In the genomic region with DNA sequence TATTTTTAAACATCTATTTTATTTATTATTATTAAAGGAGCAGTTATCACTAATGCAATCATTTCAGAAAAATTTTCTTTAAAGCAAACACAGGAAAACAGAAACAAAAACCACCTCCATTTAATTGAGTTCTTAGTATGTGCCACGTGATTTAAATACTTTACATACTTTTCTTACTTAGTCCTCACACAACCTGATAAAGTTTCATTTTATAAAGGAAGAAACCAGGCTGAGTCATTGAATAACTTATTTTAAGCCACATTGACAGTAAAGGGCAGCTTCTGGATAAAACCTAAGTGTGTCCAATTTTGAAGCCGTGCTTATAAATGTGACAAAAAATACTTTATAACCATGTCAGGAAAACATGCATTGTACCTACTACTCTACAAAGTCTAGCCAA, we compare ENCODE assay signal across 15 cellular contexts. TPM values are rescaled to one million over a fixed set of nuclear protein-coding genes. Genes with fewer than 3 reads are reported as not detected.
DNase-seq lines count a peak whose midpoint lies in the region; ATAC-seq and TF ChIP-seq lines count a peak whose summit lies in the region.
"Had no signal": no experiment of that assay in that cellular context is flagged by ENCODE, and none has a peak within 500 bp of the region (broad histone marks: within the 10 kb centered on the region; RNA-seq: fewer than 3 reads in every experiment).

No MANE protein-coding gene starts in this region.

- DNase-seq in activated CD4-positive, CD25-positive, alpha-beta regulatory T cell treated with anti-CD3 and anti-CD28 coated beads, Interleukin-2, amount 50 U/mL, for 72 hours: no peak
- DNase-seq in T1000 (lab: John Stamatoyannopoulos, UW) (peak; percentile 78), fibroblast of peridontal ligament (ENCODE audit: extremely low read depth) (peak; percentile 68), smooth muscle cell (lab: John Stamatoyannopoulos, UW; ENCODE audit: unreplicated experiment) (no peak), mesenteric fat pad (ENCODE audit: low spot score) (no peak)
- no peak for DNase-seq in effector CD4-positive, alpha-beta T cell
- DNase-seq: activated naive CD4-positive, alpha-beta T cell treated with anti-CD3 and anti-CD28 coated beads, Interleukin-2, amount 50 U/mL, for 16 hours; left cardiac atrium; NCI-H1092; NCI-H446 treated with DMSO at 0.1 percent for 48 hours had no signal

- H2AFZ ChIP-seq in smooth muscle cell (ENCODE audit: low read depth): no peak overlapping the region

- H3K4me3 ChIP-seq in smooth muscle cell: no peak overlapping the region
- H3K4me3 ChIP-seq: skin epidermis, tibial nerve had no signal

- 27% methylated on average over 2 of the region's 2 CpGs for WGBS in smooth muscle cell (ENCODE audit: low lambda C conversion rate)

- H3K9me3 ChIP-seq in smooth muscle cell (replicated peaks; ENCODE audit: low read depth): no peaks in the 10 kb centered on the region
- H3K9me3 ChIP-seq: tibial nerve had no signal

- H3K27me3 ChIP-seq in smooth muscle cell (ENCODE audit: low read depth): no peaks in the 10 kb centered on the region
- H3K27me3 ChIP-seq: tibial nerve had no signal

- no peak for TF ChIP-seq CTCF in smooth muscle cell (IDR thresholded peaks at IDR 0.05; ENCODE audit: borderline replicate concordance, insufficient read depth, poor library complexity, severe bottlenecking)

- H3K9ac ChIP-seq in smooth muscle cell (ENCODE audit: low read depth): no peak overlapping the region

- H3K4me2 ChIP-seq in smooth muscle cell: peak overlapping the region; percentile 42

- H3K27ac ChIP-seq in smooth muscle cell (ENCODE audit: low read depth): peak overlapping the region; percentile 54
- H3K27ac ChIP-seq: 22Rv1, skin epidermis, tibial nerve had no signal

- ATAC-seq in activated CD4-positive, CD25-positive, alpha-beta regulatory T cell treated with anti-CD3 and anti-CD28 coated beads, Interleukin-2, amount 50 U/mL, for 24 hours: peak; percentile 39 to 68
- no peak for ATAC-seq in HG02840 (IDR thresholded peaks at IDR 0.05; ENCODE audit: low FRiP score, unreplicated experiment)

- H3K4me1 ChIP-seq in smooth muscle cell (ENCODE audit: low read depth): no peaks in the 10 kb centered on the region
- H3K4me1 ChIP-seq: tibial nerve had no signal

- H4K20me1 ChIP-seq in smooth muscle cell (ENCODE audit: low read depth): no peaks in the 10 kb centered on the region

- no peaks in the 10 kb centered on the region for H3K79me2 ChIP-seq in smooth muscle cell (ENCODE audit: low read depth)

- H3K36me3 ChIP-seq in smooth muscle cell (ENCODE audit: low read depth): no peaks in the 10 kb centered on the region
- H3K36me3 ChIP-seq: tibial nerve had no signal

- H3F3A ChIP-seq in smooth muscle cell (ENCODE audit: low read depth): no peaks in the 10 kb centered on the region

RNA-seq across cellular contexts. Expression of gene PCED1B, which starts 57.1 kb away (rescaled TPM):
- total RNA-seq in smooth muscle cell (2.7 and 6.1 TPM in 2 replicates), mesenteric fat pad (6.1 TPM)
- polyA plus RNA-seq in smooth muscle cell: 3.5 and 6.3 TPM in 2 replicates

RNA-seq across cellular contexts. Expression of gene AMIGO2, which starts 57.5 kb away (rescaled TPM):
- 51.6 and 59.6 TPM in 2 replicates for total RNA-seq in smooth muscle cell
- polyA plus RNA-seq in smooth muscle cell: 30.4 and 54.8 TPM in 2 replicates
- total RNA-seq in mesenteric fat pad: 16.4 TPM

Comparison
In these comparisons a context has a peak if more than half of its experiments do, and no peak if none do; other contexts are left out.
1. DNase-seq: peak in T1000 (single experiment) and fibroblast of peridontal ligament (single experiment); none in activated CD4-positive, CD25-positive, alpha-beta regulatory T cell treated with anti-CD3 and anti-CD28 coated beads, Interleukin-2, amount 50 U/mL, for 72 hours (single experiment), smooth muscle cell (single experiment), effector CD4-positive, alpha-beta T cell (single experiment) and mesenteric fat pad (single experiment).